Comparison of ENCODE assay signal across 8 cellular contexts in the genomic region with DNA sequence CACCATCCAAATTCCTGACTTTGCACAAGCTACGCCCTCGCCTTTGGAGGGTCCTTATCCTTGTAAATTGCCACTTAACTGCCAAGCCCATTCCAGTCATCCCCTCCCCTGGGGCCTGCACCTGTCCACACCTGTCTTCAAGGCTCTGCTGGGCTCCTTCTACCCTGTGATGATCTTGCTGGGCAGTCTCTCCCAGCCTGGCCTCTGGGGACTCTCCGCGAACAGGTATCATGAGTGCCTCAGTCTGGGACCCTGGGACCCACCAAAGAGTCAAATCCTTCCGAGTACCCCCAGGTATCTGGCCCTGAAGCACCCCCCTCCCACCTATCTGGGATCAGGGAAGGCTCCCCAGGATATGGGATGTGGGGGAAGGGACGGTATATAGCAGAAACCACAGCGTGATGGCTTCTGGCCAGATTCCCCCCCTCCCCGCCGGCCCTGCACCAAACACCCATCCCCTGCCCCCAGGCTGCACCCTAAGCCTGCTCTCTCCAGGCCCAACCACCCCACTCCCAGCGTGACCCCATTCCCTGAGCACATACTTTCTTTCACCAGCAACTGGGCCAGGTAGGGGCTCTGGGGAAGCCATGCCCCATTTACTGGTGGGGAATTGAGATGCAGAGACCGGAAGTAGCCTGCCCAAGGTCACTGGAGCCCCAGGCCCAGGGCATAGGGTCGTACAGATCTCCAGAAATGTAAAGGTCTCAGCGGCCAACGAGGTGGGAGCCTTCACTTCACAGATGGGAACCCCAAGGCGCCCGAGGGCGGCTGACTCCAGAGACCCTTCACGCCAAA. TPM values are rescaled to one million over a fixed set of nuclear protein-coding genes. Genes with fewer than 3 reads are reported as not detected.
DNase-seq lines count a peak whose midpoint lies in the region; ATAC-seq, FAIRE-seq and TF ChIP-seq lines count a peak whose summit lies in the region.

No MANE protein-coding gene starts in this region.

- H3K4me3 Mint-ChIP-seq in T-helper 2 cell treated with Interferon-gamma antibody and Interleukin-4, amounts not matched to agents 5 μg/mL and 100 μg/mL, for 36 hours: peak overlapping the region; percentile 90

- no peak for FAIRE-seq in small intestine (lab: Jason Lieb, UNC)

- ATAC-seq in heart left ventricle: peak in 1 of 4 donors; percentile 9
- no peak for ATAC-seq in GM18873 (IDR thresholded peaks at IDR 0.05; ENCODE audit: low FRiP score, unreplicated experiment)

- in situ Hi-C loops in GM13976 (cut with MboI; ENCODE audit: low sequenced_read_pairs, unreplicated experiment): no loop called here

- TF ChIP-seq CTCF in heart left ventricle (IDR thresholded peaks at IDR 0.05) (no peak), GM13976 (IDR thresholded peaks at IDR 0.05; ENCODE audit: borderline replicate concordance, control extremely low read depth, extremely low read depth, insufficient read depth, missing control alignments) (no peak)

- no peaks in the 10 kb centered on the region for H3K27me3 ChIP-seq in heart left ventricle
- no peaks in the 10 kb centered on the region for H3K27me3 ChIP-seq in small intestine (ENCODE audit: control insufficient read depth in 2 of 2, insufficient read depth in 2 of 2, low read length in 2 of 2)

- no peaks in the 10 kb centered on the region for H3K9me3 Mint-ChIP-seq in T-helper 2 cell treated with Interferon-gamma antibody and Interleukin-4, amounts not matched to agents 5 μg/mL and 100 μg/mL, for 36 hours

- no peak for TF ChIP-seq POLR2A in heart left ventricle (IDR thresholded peaks at IDR 0.05)

- H3K9me3 ChIP-seq in heart left ventricle: no peaks in the 10 kb centered on the region
- no peaks in the 10 kb centered on the region for H3K9me3 ChIP-seq in small intestine (ENCODE audit: control insufficient read depth, low read depth)

- H3K4me1 ChIP-seq in heart left ventricle (peaks cover 0 to 30% (median 15%) of the 10 kb centered on the region in 12 donors), small intestine (ENCODE audit: control insufficient read depth in 2 of 2, insufficient read depth in 1 of 2, low read depth in 1 of 2, low read length in 1 of 2) (peaks cover 0 to 8% of the 10 kb centered on the region in 2 donors)

- peak overlapping the region; percentile 56 to 88 (median 72) for H3K4me3 ChIP-seq in heart left ventricle
- peak overlapping the region; percentile 63 to 73 for H3K4me3 ChIP-seq in small intestine (ENCODE audit: low read depth in 1 of 2, low read length in 2 of 2)

- H3K27ac Mint-ChIP-seq in T-helper 2 cell treated with Interferon-gamma antibody and Interleukin-4, amounts not matched to agents 5 μg/mL and 100 μg/mL, for 36 hours: peak overlapping the region; percentile 74

- H3K27ac ChIP-seq in heart left ventricle: peak overlapping the region in 6 of 12 donors; percentile 34 to 67 (median 60)
- peak overlapping the region in 1 of 2 donors; percentile 27 for H3K27ac ChIP-seq in small intestine (ENCODE audit: low read depth in 1 of 2, low read length in 1 of 2)

- peak; percentile 68 for DNase-seq in activated CD8-positive, alpha-beta memory T cell treated with anti-CD3 and anti-CD28 coated beads for 24 hours
- DNase-seq in activated CD8-positive, alpha-beta memory T cell treated with anti-CD3 and anti-CD28 coated beads, Interleukin-2, amount 50 U/mL, for 48 hours: no peak
- no peak for DNase-seq in T-helper 2 cell treated with Interferon-gamma antibody and Interleukin-4, amounts not matched to agents 5 μg/mL and 100 μg/mL, for 36 hours (ENCODE audit: low spot score)
- DNase-seq in heart left ventricle: peak in 1 of 5 donors; percentile 25
- DNase-seq in small intestine: no peak
- no peak for DNase-seq in GM13976 (ENCODE audit: low spot score)
- DNase-seq in globus pallidus (ENCODE audit: low spot score): no peak

- peaks cover 33% of the 10 kb centered on the region for H3K4me1 Mint-ChIP-seq in T-helper 2 cell treated with Interferon-gamma antibody and Interleukin-4, amounts not matched to agents 5 μg/mL and 100 μg/mL, for 36 hours (ENCODE audit: low read depth)

- 40 to 48% (median 41%) methylated on average over 14 to 18 of the region's 18 CpGs for WGBS in heart left ventricle, 4 donors
- WGBS in small intestine, 3 donors: 25 to 32% (median 31%) methylated on average over 18 of the region's 18 CpGs

- no peaks in the 10 kb centered on the region for H3K36me3 Mint-ChIP-seq in T-helper 2 cell treated with Interferon-gamma antibody and Interleukin-4, amounts not matched to agents 5 μg/mL and 100 μg/mL, for 36 hours (ENCODE audit: low read depth)

- no peaks in the 10 kb centered on the region for H3K27me3 Mint-ChIP-seq in T-helper 2 cell treated with Interferon-gamma antibody and Interleukin-4, amounts not matched to agents 5 μg/mL and 100 μg/mL, for 36 hours (ENCODE audit: low read depth)

- peaks cover 0 to 4% (median 0%) of the 10 kb centered on the region in 9 donors for H3K36me3 ChIP-seq in heart left ventricle
- H3K36me3 ChIP-seq in small intestine (ENCODE audit: control insufficient read depth in 2 of 2, insufficient read depth in 2 of 2, low read length in 2 of 2): peaks cover 0 to 2% of the 10 kb centered on the region in 2 donors

- intact Hi-C loops in heart left ventricle (cut with DNase I): loop anchor here in 1 of 10 donors (2.0 kb wide), 1 partner anchor 39 kb away; no protein-coding TSS in a partner anchor

RNA-seq across cellular contexts. Expression of gene ARAP1, which starts 0.7 kb away (rescaled TPM):
- total RNA-seq in heart left ventricle: 100 to 1,000 TPM in 2 of 9 donors, 10 to 100 TPM in 7; 35.4 to 116 (median 44.0) TPM
- polyA plus RNA-seq in heart left ventricle: 10 to 100 TPM; 37.7 to 42.0 TPM
- polyA plus RNA-seq in small intestine: 10 to 100 TPM; 42.2 to 58.4 (median 48.0) TPM

RNA-seq across cellular contexts. Expression of gene STARD10, which starts 42.4 kb away (rescaled TPM):
- 10 to 100 TPM; 35.2 to 78.8 (median 55.2) TPM for total RNA-seq in heart left ventricle
- polyA plus RNA-seq in heart left ventricle (100 to 1,000 TPM in 1 of 2 donors, 10 to 100 TPM in 1; 35.9 to 237 TPM), small intestine (100 to 1,000 TPM; 169 to 331 (median 238) TPM)
